Comparison of ENCODE assay signal across 15 cellular contexts in genomic region chr16:80836846-80837245, GRCh38.
"Had no signal": no experiment of that assay in that cellular context is flagged by ENCODE, and none has a peak within 500 bp of the region (broad histone marks: within the 10 kb centered on the region; RNA-seq: fewer than 3 reads in every experiment).

No MANE protein-coding gene starts in this region.

- H3K4me3 ChIP-seq: ovary, tibial nerve, uterus had no signal

- H3K4me3 Mint-ChIP-seq: activated CD4-positive, alpha-beta T cell treated with anti-CD3 and anti-CD28 coated beads, Interleukin-2, amount 10 ng/mL, durations not matched to agents 7 days and 5 days; activated CD8-positive, alpha-beta T cell treated with anti-CD3 and anti-CD28 coated beads, Interleukin-2, amount 10 ng/mL, durations not matched to agents 7 days and 5 days; activated naive CD4-positive, alpha-beta T cell treated with anti-CD3 and anti-CD28 coated beads for 36 hours; activated naive CD8-positive, alpha-beta T cell treated with anti-CD3 and anti-CD28 coated beads, Interleukin-2, amount 50 U/mL, for 24 hours; activated T-cell treated with anti-CD3 and anti-CD28 coated beads, Interleukin-2, amount 50 U/mL, for 24 hours; naive thymus-derived CD8-positive, alpha-beta T cell; stimulated activated naive CD8-positive, alpha-beta T cell treated with anti-CD3 and anti-CD28 coated beads, Interleukin-15, Interleukin-2, amounts not matched to agents 100 ng/mL and 50 ng/mL, for 24 hours had no signal

- DNase-seq: activated CD4-positive, alpha-beta T cell treated with anti-CD3 and anti-CD28 coated beads, Interleukin-2, amount 10 ng/mL, durations not matched to agents 7 days and 5 days; activated CD8-positive, alpha-beta T cell treated with anti-CD3 and anti-CD28 coated beads, Interleukin-2, amount 10 ng/mL, durations not matched to agents 7 days and 5 days; activated naive CD4-positive, alpha-beta T cell treated with anti-CD3 and anti-CD28 coated beads for 36 hours; activated naive CD8-positive, alpha-beta T cell treated with anti-CD3 and anti-CD28 coated beads, Interleukin-2, amount 50 U/mL, for 24 hours; activated T-cell treated with anti-CD3 and anti-CD28 coated beads, Interleukin-2, amount 50 U/mL, for 24 hours; aorta; cortex of kidney; mesendoderm; naive thymus-derived CD8-positive, alpha-beta T cell; ovary; stimulated activated CD4-positive, alpha-beta T cell treated with anti-CD3 and anti-CD28 coated beads, Interleukin-2, amount 100 ng/mL, for 24 hours; T1000; uterus had no signal

- H3K9me3 ChIP-seq: ovary, uterus had no signal

- H3K4me1 Mint-ChIP-seq: activated CD4-positive, alpha-beta T cell treated with anti-CD3 and anti-CD28 coated beads, Interleukin-2, amount 10 ng/mL, durations not matched to agents 7 days and 5 days; activated naive CD8-positive, alpha-beta T cell treated with anti-CD3 and anti-CD28 coated beads, Interleukin-2, amount 50 U/mL, for 24 hours had no signal

- ATAC-seq: activated CD8-positive, alpha-beta T cell treated with anti-CD3 and anti-CD28 coated beads, Interleukin-2, amount 10 ng/mL, durations not matched to agents 7 days and 5 days; activated naive CD8-positive, alpha-beta T cell treated with anti-CD3 and anti-CD28 coated beads, Interleukin-2, amount 50 U/mL, for 24 hours; naive thymus-derived CD8-positive, alpha-beta T cell had no signal

- H3K27ac ChIP-seq: ovary, tibial nerve, uterus had no signal

- H3K27me3 ChIP-seq: ovary, tibial nerve, uterus had no signal

- H3K36me3 ChIP-seq: ovary, tibial nerve, uterus had no signal

- H3K4me1 ChIP-seq: tibial nerve, uterus had no signal

- H3K27ac Mint-ChIP-seq: activated CD4-positive, alpha-beta T cell treated with anti-CD3 and anti-CD28 coated beads, Interleukin-2, amount 10 ng/mL, durations not matched to agents 7 days and 5 days; activated CD8-positive, alpha-beta T cell treated with anti-CD3 and anti-CD28 coated beads, Interleukin-2, amount 10 ng/mL, durations not matched to agents 7 days and 5 days; activated naive CD4-positive, alpha-beta T cell treated with anti-CD3 and anti-CD28 coated beads for 36 hours; activated naive CD8-positive, alpha-beta T cell treated with anti-CD3 and anti-CD28 coated beads, Interleukin-2, amount 50 U/mL, for 24 hours; activated T-cell treated with anti-CD3 and anti-CD28 coated beads, Interleukin-2, amount 50 U/mL, for 24 hours; naive thymus-derived CD8-positive, alpha-beta T cell; stimulated activated naive CD8-positive, alpha-beta T cell treated with anti-CD3 and anti-CD28 coated beads, Interleukin-15, Interleukin-2, amounts not matched to agents 100 ng/mL and 50 ng/mL, for 24 hours had no signal
